ENCODE assay signal across 9 cellular contexts in the genomic region with DNA sequence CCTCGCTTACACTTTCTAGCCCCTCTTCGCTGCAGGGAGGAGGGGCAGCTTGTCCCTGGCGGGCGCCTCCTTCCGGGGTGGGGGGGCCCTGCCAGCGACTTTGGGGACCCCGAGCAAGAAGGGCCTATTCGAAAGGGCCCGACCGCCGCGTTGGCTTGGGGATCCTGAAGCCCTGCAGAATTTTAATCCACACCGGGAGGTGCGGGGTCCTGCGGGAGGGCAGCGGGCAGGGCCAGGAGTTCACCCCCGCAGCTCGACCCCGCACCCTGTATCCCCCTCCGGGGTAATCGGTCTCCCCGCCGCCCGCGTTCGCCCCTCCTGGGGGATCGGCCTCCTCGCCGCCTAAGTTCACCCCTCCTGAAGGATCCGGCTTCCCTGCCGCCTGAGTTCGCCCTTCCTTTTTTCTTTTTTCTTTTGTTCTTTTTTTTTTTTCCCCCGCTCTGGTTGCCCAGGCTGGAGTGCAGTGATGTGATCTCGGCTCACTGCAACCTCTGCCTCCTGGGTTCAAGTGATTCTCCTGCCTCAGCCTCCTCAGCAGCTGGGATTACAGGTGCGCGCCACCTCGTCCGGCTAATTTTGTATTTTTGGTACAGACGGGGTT. TPM values are rescaled to one million over a fixed set of nuclear protein-coding genes. Genes with fewer than 3 reads are reported as not detected.
DNase-seq lines count a peak whose midpoint lies in the region; ATAC-seq and TF ChIP-seq lines count a peak whose summit lies in the region.
"Had no signal": no experiment of that assay in that cellular context is flagged by ENCODE, and none has a peak within 500 bp of the region (broad histone marks: within the 10 kb centered on the region; RNA-seq: fewer than 3 reads in every experiment).

No MANE protein-coding gene starts in this region.

- H3K9me3 Mint-ChIP-seq in activated CD4-positive, alpha-beta T cell treated with anti-CD3 and anti-CD28 coated beads, Interleukin-2, amount 10 ng/mL, durations not matched to agents 7 days and 5 days = no peaks in the 10 kb centered on the region
- H3K9me3 Mint-ChIP-seq in activated naive CD8-positive, alpha-beta T cell (ENCODE audit: low read depth) = no peaks in the 10 kb centered on the region

- no peak for DNase-seq in activated CD4-positive, alpha-beta T cell treated with anti-CD3 and anti-CD28 coated beads, Interleukin-2, amount 10 ng/mL, durations not matched to agents 7 days and 5 days
- DNase-seq in activated CD4-positive, alpha-beta T cell treated with anti-CD3 and anti-CD28 coated beads, Interleukin-2, amount 50 U/mL, for 48 hours = no peak
- DNase-seq in kidney epithelial cell (ENCODE audit: low read depth) (no peak), testis (no peak), NCI-H510A (lab: John Stamatoyannopoulos, UW) (no peak), SW480 (ENCODE audit: low spot score) (no peak)

- no peaks in the 10 kb centered on the region for H3K27me3 Mint-ChIP-seq in activated CD4-positive, alpha-beta T cell treated with anti-CD3 and anti-CD28 coated beads, Interleukin-2, amount 10 ng/mL, durations not matched to agents 7 days and 5 days
- H3K27me3 Mint-ChIP-seq in activated naive CD8-positive, alpha-beta T cell = no peaks in the 10 kb centered on the region

- H3K36me3 Mint-ChIP-seq in activated CD4-positive, alpha-beta T cell treated with anti-CD3 and anti-CD28 coated beads, Interleukin-2, amount 10 ng/mL, durations not matched to agents 7 days and 5 days (ENCODE audit: low read depth) = peaks cover 33% of the 10 kb centered on the region
- H3K36me3 Mint-ChIP-seq in activated naive CD8-positive, alpha-beta T cell = peaks cover 3% of the 10 kb centered on the region

- H3K27ac Mint-ChIP-seq in activated CD4-positive, alpha-beta T cell treated with anti-CD3 and anti-CD28 coated beads, Interleukin-2, amount 10 ng/mL, durations not matched to agents 7 days and 5 days = peak overlapping the region; percentile 92
- H3K27ac Mint-ChIP-seq in activated naive CD8-positive, alpha-beta T cell = peak overlapping the region; percentile 93

- no peaks in the 10 kb centered on the region for H3K36me3 ChIP-seq in kidney epithelial cell (ENCODE audit: control insufficient read depth, insufficient read depth, low read length)
- H3K36me3 ChIP-seq in testis (ENCODE audit: low read depth, missing control alignments) = no peaks in the 10 kb centered on the region

- WGBS in testis, 2 donors = 17 to 36% methylated on average over 28 to 39 of the region's 39 CpGs

- intact Hi-C loops in testis (cut with DNase I; ENCODE audit: low total_unique reads) = no loop called here

- peak overlapping the region; percentile 99 for H3K4me3 Mint-ChIP-seq in activated CD4-positive, alpha-beta T cell treated with anti-CD3 and anti-CD28 coated beads, Interleukin-2, amount 10 ng/mL, durations not matched to agents 7 days and 5 days
- peak overlapping the region; percentile 96 for H3K4me3 Mint-ChIP-seq in activated naive CD8-positive, alpha-beta T cell

- H3K9me3 ChIP-seq in testis = no peaks in the 10 kb centered on the region

- CTCF ChIA-PET in activated CD4-positive, alpha-beta T cell treated with anti-CD3 and anti-CD28 coated beads, Interleukin-2, amount 10 ng/mL, durations not matched to agents 7 days and 5 days (lab: Charles Lee) = interaction anchor here (0.6 to 4.4 kb wide), 4 partner anchors 10 to 62 kb away, joined by 3 to 33 read pairs (median 4); no protein-coding TSS in a partner anchor

- TF ChIP-seq CTCF in kidney epithelial cell (IDR thresholded peaks at IDR 0.05; ENCODE audit: insufficient read depth, low read length, poor library complexity, severe bottlenecking) = no peak
- no peak for TF ChIP-seq CTCF in testis (IDR thresholded peaks at IDR 0.05)

- H3K27ac ChIP-seq in testis = peak overlapping the region; percentile 35 to 95

- H3K27me3 ChIP-seq in kidney epithelial cell (ENCODE audit: control insufficient read depth, insufficient read depth, low read length) (no peaks in the 10 kb centered on the region), testis (no peaks in the 10 kb centered on the region)

- H3K4me3 ChIP-seq in kidney epithelial cell (ENCODE audit: low read depth, low read length) (peak overlapping the region; percentile 75), testis (peak overlapping the region; percentile 68 to 87)

- peaks cover 32% of the 10 kb centered on the region for H3K4me1 ChIP-seq in testis

- POLR2A ChIA-PET in activated CD4-positive, alpha-beta T cell treated with anti-CD3 and anti-CD28 coated beads, Interleukin-2, amount 10 ng/mL, durations not matched to agents 7 days and 5 days (lab: Charles Lee) = interaction anchor here (0.6 to 0.8 kb wide), 2 partner anchors 13 to 19 kb away, joined by 4 read pairs; no protein-coding TSS in a partner anchor

- H3K4me1 Mint-ChIP-seq in activated CD4-positive, alpha-beta T cell treated with anti-CD3 and anti-CD28 coated beads, Interleukin-2, amount 10 ng/mL, durations not matched to agents 7 days and 5 days = peaks cover 39% of the 10 kb centered on the region
- H3K4me1 Mint-ChIP-seq in activated naive CD8-positive, alpha-beta T cell (ENCODE audit: low read depth) = peaks cover 40% of the 10 kb centered on the region

- TF ChIP-seq POLR2A in testis (IDR thresholded peaks at IDR 0.05) = no peak

- no peak for ATAC-seq in GM18511 (IDR thresholded peaks at IDR 0.05; ENCODE audit: unreplicated experiment)

RNA-seq across cellular contexts. Expression of a gene that starts 0.7 kb away (rescaled TPM):
- 100 to 1,000 TPM; 217 to 239 TPM for total RNA-seq in activated CD4-positive, alpha-beta T cell treated with anti-CD3 and anti-CD28 coated beads, Interleukin-2, amount 10 ng/mL, durations not matched to agents 7 days and 5 days
- total RNA-seq in kidney epithelial cell (40.3 and 62.0 TPM in 2 replicates), testis (10 to 100 TPM; 22.8 to 31.6 TPM)
- polyA plus RNA-seq in testis (ENCODE audit: insufficient read depth, low read depth, low replicate concordance) = 17.8 TPM

RNA-seq across cellular contexts. Expression of a gene that starts 1.3 kb away (rescaled TPM):
- total RNA-seq in activated CD4-positive, alpha-beta T cell treated with anti-CD3 and anti-CD28 coated beads, Interleukin-2, amount 10 ng/mL, durations not matched to agents 7 days and 5 days = 1 to 10 TPM; 7.5 to 9.9 TPM
- total RNA-seq in kidney epithelial cell = 1.6 and 3.8 TPM in 2 replicates
- total RNA-seq in testis = 100 to 1,000 TPM; 208 to 276 TPM
- 796 TPM for polyA plus RNA-seq in testis (ENCODE audit: insufficient read depth, low read depth, low replicate concordance)
- total RNA-seq: Daoy had no signal

RNA-seq across cellular contexts. Expression of a gene that starts 44.4 kb away (rescaled TPM):
- 100 to 1,000 TPM; 198 to 228 TPM for total RNA-seq in activated CD4-positive, alpha-beta T cell treated with anti-CD3 and anti-CD28 coated beads, Interleukin-2, amount 10 ng/mL, durations not matched to agents 7 days and 5 days
- total RNA-seq in kidney epithelial cell (253 and 315 TPM in 2 replicates), testis (100 to 1,000 TPM in 1 of 2 donors, 10 to 100 TPM in 1; 93.0 to 103 TPM)
- 76.5 TPM for polyA plus RNA-seq in testis (ENCODE audit: insufficient read depth, low read depth, low replicate concordance)

RNA-seq across cellular contexts. Expression of a gene that starts 55.9 kb away (rescaled TPM):
- total RNA-seq in activated CD4-positive, alpha-beta T cell treated with anti-CD3 and anti-CD28 coated beads, Interleukin-2, amount 10 ng/mL, durations not matched to agents 7 days and 5 days = 10 to 100 TPM; 95.7 to 95.8 TPM
- total RNA-seq in kidney epithelial cell (178 and 194 TPM in 2 replicates), testis (100 to 1,000 TPM; 201 to 204 TPM)
- polyA plus RNA-seq in testis (ENCODE audit: insufficient read depth, low read depth, low replicate concordance) = 134 TPM

Comparison
In these comparisons a context has a peak if more than half of its experiments do, and no peak if none do; other contexts are left out.
1. RNA of a gene that starts 1.3 kb away (total RNA-seq): 208 to 276 TPM in testis; 7.5 to 9.9 TPM in activated CD4-positive, alpha-beta T cell treated with anti-CD3 and anti-CD28 coated beads, Interleukin-2, amount 10 ng/mL, durations not matched to agents 7 days and 5 days and 1.6 to 3.8 TPM in kidney epithelial cell; every median in the first group is over 10 times any median in the second.